ENCODE assay signal across 16 cellular contexts in the genomic region with DNA sequence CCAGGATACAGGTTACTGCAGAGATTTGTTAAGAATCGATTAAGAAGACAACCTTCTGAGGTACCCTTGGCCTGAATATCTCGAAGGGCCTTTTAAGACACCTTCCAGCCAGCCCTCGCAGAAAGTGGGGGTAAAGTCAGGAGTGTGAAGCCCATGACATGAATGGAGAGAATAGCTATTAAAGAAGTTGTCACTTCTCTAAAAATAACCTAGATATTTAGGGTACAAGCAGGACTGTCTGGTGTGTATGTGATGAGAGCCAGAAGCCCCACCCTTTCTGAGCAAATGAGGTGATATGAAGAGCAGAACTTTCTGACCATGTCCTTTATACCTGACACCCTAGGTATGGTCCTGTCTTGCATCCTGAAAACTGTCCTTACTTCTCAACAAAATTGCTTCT.
DNase-seq lines count a peak whose midpoint lies in the region; ATAC-seq, FAIRE-seq and TF ChIP-seq lines count a peak whose summit lies in the region.
"Had no signal": no experiment of that assay in that cellular context is flagged by ENCODE, and none has a peak within 500 bp of the region (broad histone marks: within the 10 kb centered on the region; RNA-seq: fewer than 3 reads in every experiment).

No MANE protein-coding gene starts in this region.

- H2AFZ ChIP-seq in astrocyte (ENCODE audit: low read depth, low read length), result no peak overlapping the region

- H3K27ac Mint-ChIP-seq in activated naive CD8-positive, alpha-beta T cell treated with anti-CD3 and anti-CD28 coated beads for 36 hours, result peak overlapping the region; percentile 93
- no peak overlapping the region for H3K27ac Mint-ChIP-seq in activated naive CD8-positive, alpha-beta T cell treated with anti-CD3 and anti-CD28 coated beads, Interleukin-2, amount 50 U/mL, for 24 hours
- no peak overlapping the region for H3K27ac Mint-ChIP-seq in astrocyte (ENCODE audit: unreplicated experiment)
- H3K27ac Mint-ChIP-seq: B cell; CD8-positive, alpha-beta T cell; H9 had no signal

- ATAC-seq in activated naive CD8-positive, alpha-beta T cell treated with anti-CD3 and anti-CD28 coated beads, Interleukin-2, amount 50 U/mL, for 24 hours, result no peak
- ATAC-seq in gastroesophageal sphincter, result no peak
- ATAC-seq: CD8-positive, alpha-beta T cell had no signal

- H3K27me3 Mint-ChIP-seq in activated naive CD8-positive, alpha-beta T cell treated with anti-CD3 and anti-CD28 coated beads for 36 hours, result no peaks in the 10 kb centered on the region
- H3K27me3 Mint-ChIP-seq in activated naive CD8-positive, alpha-beta T cell treated with anti-CD3 and anti-CD28 coated beads, Interleukin-2, amount 50 U/mL, for 24 hours, result no peaks in the 10 kb centered on the region
- no peaks in the 10 kb centered on the region for H3K27me3 Mint-ChIP-seq in astrocyte (ENCODE audit: low read depth, unreplicated experiment)
- H3K27me3 Mint-ChIP-seq: B cell had no signal

- H3K4me3 ChIP-seq in astrocyte (ENCODE audit: insufficient read depth, low read depth, low read length) (no peak overlapping the region), gastroesophageal sphincter (no peak overlapping the region), rectal smooth muscle tissue (ENCODE audit: low read length) (no peak overlapping the region), dorsolateral prefrontal cortex (no peak overlapping the region)
- H3K4me3 ChIP-seq: BLaER1 treated with 17β-estradiol and CSF1 and Interleukin-3, amounts not matched to agents 10 nM and 100 nM had no signal

- WGBS in gastroesophageal sphincter (ENCODE audit: low coverage in 1 of 2), 2 donors, result 43% methylated on average over 3 of the region's 3 CpGs; no CpG with 5 or more reads in 1 of the 2 donors

- H3K4me3 Mint-ChIP-seq in activated naive CD8-positive, alpha-beta T cell treated with anti-CD3 and anti-CD28 coated beads for 36 hours, result no peak overlapping the region
- no peak overlapping the region for H3K4me3 Mint-ChIP-seq in activated naive CD8-positive, alpha-beta T cell treated with anti-CD3 and anti-CD28 coated beads, Interleukin-2, amount 50 U/mL, for 24 hours
- H3K4me3 Mint-ChIP-seq in astrocyte (ENCODE audit: unreplicated experiment), result no peak overlapping the region
- H3K4me3 Mint-ChIP-seq: B cell; CD8-positive, alpha-beta T cell; H9 had no signal

- TF ChIP-seq POLR2A in gastroesophageal sphincter (IDR thresholded peaks at IDR 0.05) (no peak), GM12891 (IDR thresholded peaks at IDR 0.05; ENCODE audit: low read depth, low read length) (no peak)

- TF ChIP-seq CTCF in astrocyte (IDR thresholded peaks at IDR 0.05; ENCODE audit: insufficient read depth, low read depth, low read length) (no peak), gastroesophageal sphincter (IDR thresholded peaks at IDR 0.05) (no peak), dorsolateral prefrontal cortex (IDR thresholded peaks at IDR 0.05 in 54 of 56, conservative IDR thresholded peaks at IDR 0.05 in 2 of 56; ENCODE audit: low read depth in 1 of 56, partially characterized antibody in 56 of 56) (no peak)

- TF ChIP-seq EP300 in gastroesophageal sphincter (IDR thresholded peaks at IDR 0.05), result no peak

- H3K27ac ChIP-seq in astrocyte (ENCODE audit: low read depth, low read length) (no peak overlapping the region), gastroesophageal sphincter (peak overlapping the region; percentile 29 to 69 (median 64)), rectal smooth muscle tissue (ENCODE audit: low read depth, low read length) (peak overlapping the region; percentile 7), substantia nigra (ENCODE audit: low read depth, low read length, poor library complexity, severe bottlenecking) (no peak overlapping the region), dorsolateral prefrontal cortex (no peak overlapping the region)
- H3K27ac ChIP-seq: BLaER1 treated with 17β-estradiol and CSF1 and Interleukin-3, amounts not matched to agents 10 nM and 100 nM had no signal

- no peak for DNase-seq in activated naive CD8-positive, alpha-beta T cell treated with anti-CD3 and anti-CD28 coated beads for 36 hours
- no peak for DNase-seq in activated naive CD8-positive, alpha-beta T cell treated with anti-CD3 and anti-CD28 coated beads, Interleukin-2, amount 50 U/mL, for 24 hours
- DNase-seq in astrocyte (ENCODE audit: low read depth) (no peak), GM12891 (ENCODE audit: insufficient read length, low spot score) (no peak), substantia nigra (lab: John Stamatoyannopoulos, UW) (no peak), dorsolateral prefrontal cortex (no peak)
- DNase-seq: Calu3; CD8-positive, alpha-beta T cell; DMS79 treated with DMSO at 0.1 percent for 48 hours; GF-D8; H9 had no signal

- H3K36me3 ChIP-seq in astrocyte (ENCODE audit: insufficient read depth, low read length) (no peaks in the 10 kb centered on the region), gastroesophageal sphincter (no peaks in the 10 kb centered on the region), rectal smooth muscle tissue (ENCODE audit: control insufficient read depth, insufficient read depth, low read length) (no peaks in the 10 kb centered on the region)
- H3K36me3 ChIP-seq: BLaER1 treated with 17β-estradiol and CSF1 and Interleukin-3, amounts not matched to agents 10 nM and 100 nM had no signal

- peaks cover 35% of the 10 kb centered on the region for H3K4me1 Mint-ChIP-seq in activated naive CD8-positive, alpha-beta T cell treated with anti-CD3 and anti-CD28 coated beads for 36 hours
- H3K4me1 Mint-ChIP-seq in activated naive CD8-positive, alpha-beta T cell treated with anti-CD3 and anti-CD28 coated beads, Interleukin-2, amount 50 U/mL, for 24 hours, result peaks cover 55% of the 10 kb centered on the region
- H3K4me1 Mint-ChIP-seq in astrocyte (ENCODE audit: low read depth, unreplicated experiment), result no peaks in the 10 kb centered on the region
- H3K4me1 Mint-ChIP-seq: B cell had no signal

- no peaks in the 10 kb centered on the region for H3K79me2 ChIP-seq in astrocyte (ENCODE audit: insufficient read depth, low read length)

- H3K36me3 Mint-ChIP-seq in activated naive CD8-positive, alpha-beta T cell treated with anti-CD3 and anti-CD28 coated beads for 36 hours, result peaks cover 11% of the 10 kb centered on the region
- H3K36me3 Mint-ChIP-seq in activated naive CD8-positive, alpha-beta T cell treated with anti-CD3 and anti-CD28 coated beads, Interleukin-2, amount 50 U/mL, for 24 hours (ENCODE audit: low read depth), result no peaks in the 10 kb centered on the region
- H3K36me3 Mint-ChIP-seq in astrocyte (ENCODE audit: low read depth, unreplicated experiment), result no peaks in the 10 kb centered on the region
- H3K36me3 Mint-ChIP-seq: CD8-positive, alpha-beta T cell had no signal

- no peak overlapping the region for H3K4me2 ChIP-seq in astrocyte (ENCODE audit: low read length)
- H3K4me2 ChIP-seq: BLaER1 treated with 17β-estradiol and CSF1 and Interleukin-3, amounts not matched to agents 10 nM and 100 nM had no signal

- no peaks in the 10 kb centered on the region for H3K4me1 ChIP-seq in astrocyte (ENCODE audit: insufficient read depth, low read length)
- peaks cover 0 to 17% (median 0%) of the 10 kb centered on the region in 3 donors for H3K4me1 ChIP-seq in gastroesophageal sphincter
- peaks cover 6% of the 10 kb centered on the region for H3K4me1 ChIP-seq in rectal smooth muscle tissue (ENCODE audit: control insufficient read depth, insufficient read depth, low read length)
- H3K4me1 ChIP-seq: BLaER1 treated with 17β-estradiol and CSF1 and Interleukin-3, amounts not matched to agents 10 nM and 100 nM had no signal

- no peaks in the 10 kb centered on the region for H3K9me3 Mint-ChIP-seq in activated naive CD8-positive, alpha-beta T cell treated with anti-CD3 and anti-CD28 coated beads for 36 hours
- no peaks in the 10 kb centered on the region for H3K9me3 Mint-ChIP-seq in activated naive CD8-positive, alpha-beta T cell treated with anti-CD3 and anti-CD28 coated beads, Interleukin-2, amount 50 U/mL, for 24 hours
- H3K9me3 Mint-ChIP-seq in astrocyte (ENCODE audit: unreplicated experiment), result no peaks in the 10 kb centered on the region
- H3K9me3 Mint-ChIP-seq: CD8-positive, alpha-beta T cell had no signal

- intact Hi-C loops in dorsolateral prefrontal cortex (cut with DNase I), result no loop called here

- H3K27me3 ChIP-seq in astrocyte (ENCODE audit: insufficient read depth, low read length) (no peaks in the 10 kb centered on the region), gastroesophageal sphincter (no peaks in the 10 kb centered on the region), rectal smooth muscle tissue (ENCODE audit: control insufficient read depth, insufficient read depth, low read length) (no peaks in the 10 kb centered on the region), dorsolateral prefrontal cortex (peaks cover 0 to 42% (median 8%) of the 10 kb centered on the region in 45 donors)

- no peaks in the 10 kb centered on the region for H4K20me1 ChIP-seq in astrocyte (ENCODE audit: insufficient read depth, low read length)
- H4K20me1 ChIP-seq: BLaER1 treated with 17β-estradiol and CSF1 and Interleukin-3, amounts not matched to agents 10 nM and 100 nM had no signal

- peak; percentile 66 for FAIRE-seq in astrocyte (lab: Jason Lieb, UNC)
- no peak for FAIRE-seq in GM12891 (lab: Jason Lieb, UNC)
- FAIRE-seq: H1 had no signal

- H3K9me3 ChIP-seq in astrocyte (ENCODE audit: insufficient read depth, low read depth, low read length) (no peaks in the 10 kb centered on the region), gastroesophageal sphincter (no peaks in the 10 kb centered on the region)
- H3K9me3 ChIP-seq: BLaER1 treated with 17β-estradiol and CSF1 and Interleukin-3, amounts not matched to agents 10 nM and 100 nM had no signal

- no peak overlapping the region for H3K9ac ChIP-seq in astrocyte (ENCODE audit: low read length)
- H3K9ac ChIP-seq in rectal smooth muscle tissue (ENCODE audit: low read length), result no peak overlapping the region
- H3K9ac ChIP-seq: BLaER1 treated with 17β-estradiol and CSF1 and Interleukin-3, amounts not matched to agents 10 nM and 100 nM had no signal

TF ChIP-seq in GM12891, 5 proteins besides CTCF, POLR2A, EP300 and RAD21:
- no peak for TF ChIP-seq SPI1 (IDR thresholded peaks at IDR 0.05; ENCODE audit: low read depth, low read length)

Comparison
In these comparisons a context has a peak if more than half of its experiments do, and no peak if none do; other contexts are left out.
1. H3K27ac ChIP-seq: peak in gastroesophageal sphincter (4 of 4) and rectal smooth muscle tissue (single experiment); none in astrocyte (single experiment), substantia nigra (single experiment) and dorsolateral prefrontal cortex (0 of 59).